ENCODE assay signal across 28 cellular contexts in the genomic region with DNA sequence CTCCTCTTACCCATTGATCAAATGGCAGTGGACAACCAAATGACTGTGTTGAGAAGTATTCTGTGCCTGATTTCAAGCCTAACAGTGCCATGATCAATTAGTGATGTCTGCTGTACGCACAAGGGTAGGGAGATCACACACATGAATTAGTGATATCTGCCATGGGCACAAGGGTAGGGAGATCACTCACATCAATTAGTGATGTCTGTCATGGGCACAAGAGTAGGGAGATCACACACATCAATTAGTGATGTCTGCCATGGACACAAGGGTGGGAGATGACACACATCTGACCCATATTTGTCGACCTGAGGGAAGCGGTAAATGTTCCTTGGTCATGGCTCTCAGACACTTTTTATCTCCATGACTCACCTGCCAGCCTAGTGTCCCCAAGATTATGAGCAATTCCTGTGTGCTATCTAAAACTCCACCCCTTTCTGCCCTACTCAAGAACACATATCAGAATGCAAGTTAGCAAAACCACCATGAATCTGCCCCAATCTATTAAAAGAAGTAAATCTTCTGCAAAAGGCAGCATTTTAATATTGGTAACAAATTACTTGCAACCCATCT.
DNase-seq lines count a peak whose midpoint lies in the region; ATAC-seq, FAIRE-seq and TF ChIP-seq lines count a peak whose summit lies in the region.
"Had no signal": no experiment of that assay in that cellular context is flagged by ENCODE, and none has a peak within 500 bp of the region (broad histone marks: within the 10 kb centered on the region; RNA-seq: fewer than 3 reads in every experiment).

No MANE protein-coding gene starts in this region.

- no peaks in the 10 kb centered on the region for H3K79me2 ChIP-seq in K562 (ENCODE audit: control insufficient read depth, insufficient read depth, low read length)

- H3K36me3 Mint-ChIP-seq in activated CD8-positive, alpha-beta T cell treated with anti-CD3 and anti-CD28 coated beads for 36 hours (ENCODE audit: low read depth) = no peaks in the 10 kb centered on the region
- H3K36me3 Mint-ChIP-seq: CD14-positive monocyte; CD8-positive, alpha-beta memory T cell had no signal

- no TSS peak for BruUV-seq in K562 (replicated peaks; lab: Mats Ljungman, UMichigan)

- 19% methylated on average over 3 of the region's 3 CpGs for WGBS in A549 (ENCODE audit: missing lambda C conversion rate)
- 0% methylated on average over 3 of the region's 3 CpGs for WGBS in K562 (ENCODE audit: insufficient coverage, low coverage, missing lambda C conversion rate)

- FAIRE-seq in A549 (lab: Jason Lieb, UNC) = peak; percentile 79
- FAIRE-seq in K562 (lab: Jason Lieb, UNC) = no peak
- FAIRE-seq: A204.1, D721Med, GM12891, GM18507, H1 had no signal

- no peaks in the 10 kb centered on the region for H3K27me3 ChIP-seq in K562 (ENCODE audit: control insufficient read depth in 2 of 2, insufficient read depth in 2 of 2, low read length in 2 of 2)
- H3K27me3 ChIP-seq: BE2C; BLaER1 treated with 17β-estradiol and CSF1 and Interleukin-3, amounts not matched to agents 10 nM and 100 nM had no signal

- H3K9me3 ChIP-seq in A549 (no peaks in the 10 kb centered on the region), K562 (replicated peaks; ENCODE audit: control insufficient read depth, insufficient read depth, low read depth, low read length) (no peaks in the 10 kb centered on the region)
- H3K9me3 ChIP-seq: BE2C had no signal

- no peak for TF ChIP-seq RAD21 in A549 (conservative IDR thresholded peaks at IDR 0.05 in 1 of 2, IDR thresholded peaks at IDR 0.05 in 1 of 2)
- no peak for TF ChIP-seq RAD21 in K562 (CRISPR knock-in tag; conservative IDR thresholded peaks at IDR 0.05 in 1 of 2, IDR thresholded peaks at IDR 0.05 in 1 of 2)

- H3K9me3 Mint-ChIP-seq in activated CD8-positive, alpha-beta T cell treated with anti-CD3 and anti-CD28 coated beads for 36 hours = peaks cover 4% of the 10 kb centered on the region
- H3K9me3 Mint-ChIP-seq: CD4-positive, alpha-beta T cell had no signal

- no peak overlapping the region for H3K4me2 ChIP-seq in A549
- no peak overlapping the region for H3K4me2 ChIP-seq in K562 (ENCODE audit: insufficient read depth, low read length)
- H3K4me2 ChIP-seq: BLaER1 treated with 17β-estradiol and CSF1 and Interleukin-3, amounts not matched to agents 10 nM and 100 nM had no signal

- no peak overlapping the region for H3K4me3 Mint-ChIP-seq in activated CD8-positive, alpha-beta T cell treated with anti-CD3 and anti-CD28 coated beads for 36 hours
- H3K4me3 Mint-ChIP-seq: CD14-positive monocyte; CD4-positive, alpha-beta T cell; CD8-positive, alpha-beta memory T cell had no signal

- POLR2A ChIA-PET in A549 (lab: Yijun Ruan, JAX) = no interaction called here
- POLR2A ChIA-PET in K562 (lab: Yijun Ruan, JAX) = no interaction called here
- POLR2A ChIA-PET in activated CD8-positive, alpha-beta T cell treated with anti-CD3 and anti-CD28 coated beads for 36 hours (lab: Charles Lee) = interaction anchor here (1.0 kb wide), 1 partner anchor 12 kb away, joined by 3 read pairs; no protein-coding TSS in a partner anchor

- H2AFZ ChIP-seq in K562 (ENCODE audit: low read depth, low read length) = no peak overlapping the region
- H2AFZ ChIP-seq: GM23248 had no signal

- H3K27ac Mint-ChIP-seq in activated CD8-positive, alpha-beta T cell treated with anti-CD3 and anti-CD28 coated beads for 36 hours = no peak overlapping the region
- H3K27ac Mint-ChIP-seq: CD14-positive monocyte; CD4-positive, alpha-beta T cell; CD8-positive, alpha-beta memory T cell had no signal

- H3K4me3 ChIP-seq in A549 (no peak overlapping the region), K562 (no peak overlapping the region)
- H3K4me3 ChIP-seq: BLaER1 treated with 17β-estradiol and CSF1 and Interleukin-3, amounts not matched to agents 10 nM and 100 nM; GM23248 had no signal

- CTCF ChIA-PET in A549 (lab: Yijun Ruan, JAX) (no interaction called here), K562 (lab: Yijun Ruan, JAX; ENCODE audit: low intra/inter-chr PET ratio) (no interaction called here)
- CTCF ChIA-PET in activated CD8-positive, alpha-beta T cell treated with anti-CD3 and anti-CD28 coated beads for 36 hours (lab: Charles Lee) = no interaction called here

- H3K9me1 ChIP-seq in K562 (ENCODE audit: control insufficient read depth, insufficient read depth, low read length) = no peaks in the 10 kb centered on the region

- H3K9ac ChIP-seq in K562 (ENCODE audit: insufficient read depth in 1 of 2, low read depth in 2 of 2, low read length in 2 of 2) = no peak overlapping the region
- H3K9ac ChIP-seq: BLaER1 treated with 17β-estradiol and CSF1 and Interleukin-3, amounts not matched to agents 10 nM and 100 nM; GM23248 had no signal

- no peaks in the 10 kb centered on the region for H4K20me1 ChIP-seq in K562 (replicated peaks; ENCODE audit: control insufficient read depth, insufficient read depth, low read length)
- H4K20me1 ChIP-seq: BLaER1 treated with 17β-estradiol and CSF1 and Interleukin-3, amounts not matched to agents 10 nM and 100 nM had no signal

- no peaks in the 10 kb centered on the region for H3K4me1 Mint-ChIP-seq in activated CD8-positive, alpha-beta T cell treated with anti-CD3 and anti-CD28 coated beads for 36 hours (ENCODE audit: low read depth)
- H3K4me1 Mint-ChIP-seq: CD14-positive monocyte; CD8-positive, alpha-beta memory T cell had no signal

- H3K27ac ChIP-seq in A549 = no peak overlapping the region
- H3K27ac ChIP-seq in K562 (ENCODE audit: extremely low read depth, low read depth, low read length) = no peak overlapping the region
- H3K27ac ChIP-seq: 22Rv1; BLaER1 treated with 17β-estradiol and CSF1 and Interleukin-3, amounts not matched to agents 10 nM and 100 nM; GM23248 had no signal

- intact Hi-C loops in K562 (cut with micrococcal nuclease) = no loop called here
- intact Hi-C loops in activated CD8-positive, alpha-beta T cell treated with anti-CD3 and anti-CD28 coated beads for 36 hours (cut with micrococcal nuclease) = no loop called here

- TF ChIP-seq CTCF in A549 (IDR thresholded peaks at IDR 0.05) = no peak
- TF ChIP-seq CTCF in K562 (IDR thresholded peaks at IDR 0.05 in 2 of 3, conservative IDR thresholded peaks at IDR 0.05 in 1 of 3; ENCODE audit: insufficient read depth in 2 of 3, low read depth in 1 of 3, low read length in 3 of 3) = no peak
- no peak for TF ChIP-seq CTCF in activated CD8-positive, alpha-beta T cell treated with anti-CD3 and anti-CD28 coated beads for 36 hours (IDR thresholded peaks at IDR 0.05)

- H3K36me3 ChIP-seq in K562 (ENCODE audit: control insufficient read depth, insufficient read depth, low read length) = no peaks in the 10 kb centered on the region
- H3K36me3 ChIP-seq: BE2C; BLaER1 treated with 17β-estradiol and CSF1 and Interleukin-3, amounts not matched to agents 10 nM and 100 nM had no signal

- in situ Hi-C loops in K562 (cut with MboI) = no loop called here

- H3K4me1 ChIP-seq in A549 (peaks cover 23% of the 10 kb centered on the region), K562 (replicated peaks in 1 of 2; ENCODE audit: control insufficient read depth in 2 of 2, insufficient read depth in 2 of 2, low read length in 2 of 2) (no peaks in the 10 kb centered on the region)
- H3K4me1 ChIP-seq: BE2C; BLaER1 treated with 17β-estradiol and CSF1 and Interleukin-3, amounts not matched to agents 10 nM and 100 nM had no signal

- DNase-seq in A549 (ENCODE audit: low read depth in 1 of 2, low spot score in 1 of 2) = no peak
- DNase-seq in M059J (ENCODE audit: low read depth) = peak; percentile 38
- peak in 1 of 4 experiments; percentile 5 for DNase-seq in K562 (ENCODE audit: extremely low read depth in 1 of 4, low spot score in 3 of 4)
- peak; percentile 4 for DNase-seq in mesenteric fat pad (ENCODE audit: low spot score)
- no peak for DNase-seq in activated CD8-positive, alpha-beta T cell treated with anti-CD3 and anti-CD28 coated beads for 36 hours
- no peak for DNase-seq in GM19240 (ENCODE audit: insufficient read length, low spot score)
- DNase-seq: ACHN; AML-193; BE2C; CD4-positive, alpha-beta T cell; CD8-positive, alpha-beta memory T cell; DMS 273 treated with DMSO at 0.1 percent for 48 hours; DMS79; EL; GDM1; GM23248; H7; HCEC 1CT had no signal

- H3K27me3 Mint-ChIP-seq in activated CD8-positive, alpha-beta T cell treated with anti-CD3 and anti-CD28 coated beads for 36 hours = peaks cover 2% of the 10 kb centered on the region
- H3K27me3 Mint-ChIP-seq: CD4-positive, alpha-beta T cell had no signal

- ATAC-seq in A549 (no peak), K562 (no peak), HG02840 (IDR thresholded peaks at IDR 0.05; ENCODE audit: low FRiP score, unreplicated experiment) (no peak), GM19395 (IDR thresholded peaks at IDR 0.05; ENCODE audit: unreplicated experiment) (no peak)
- no peak for ATAC-seq in activated CD8-positive, alpha-beta T cell treated with anti-CD3 and anti-CD28 coated beads for 36 hours

- TF ChIP-seq EP300 in A549 (IDR thresholded peaks at IDR 0.05) (no peak), K562 (IDR thresholded peaks at IDR 0.05; ENCODE audit: low read length) (no peak)

- TF ChIP-seq POLR2A in A549 (IDR thresholded peaks at IDR 0.05; ENCODE audit: low read length) (no peak), K562 (conservative IDR thresholded peaks at IDR 0.05) (no peak)

TF ChIP-seq in A549, 52 proteins besides CTCF, POLR2A, EP300 and RAD21 (continues in another document):
- no peak for TF ChIP-seq MAFK (IDR thresholded peaks at IDR 0.05; ENCODE audit: partially characterized antibody)
- no peak for TF ChIP-seq MYC (IDR thresholded peaks at IDR 0.05; ENCODE audit: borderline replicate concordance, low read length)
- no peak for TF ChIP-seq CBX2 (IDR thresholded peaks at IDR 0.05; ENCODE audit: borderline replicate concordance, low read depth)

TF ChIP-seq in K562, 482 proteins besides CTCF, POLR2A, EP300 and RAD21:
- peak; percentile 62; the same call in 1 of the 2 replicates for TF ChIP-seq ZNF23 (CRISPR knock-in tag; IDR thresholded peaks at IDR 0.05)
- peak; percentile 94 for TF ChIP-seq ZBTB17 (CRISPR knock-in tag; IDR thresholded peaks at IDR 0.05)
- peak; percentile 29; the same call in 1 of the 2 replicates for TF ChIP-seq CBFA2T3 (IDR thresholded peaks at IDR 0.05)
- TF ChIP-seq FOSL1 (tag; conservative IDR thresholded peaks at IDR 0.05) = peak; percentile 58
- 0 out of 2 replicates have a peak, but pooled peaks have one; percentile 14 for TF ChIP-seq TCF3 (CRISPR knock-in tag; IDR thresholded peaks at IDR 0.05)
- no peak for TF ChIP-seq GATA2 (CRISPR knock-in tag; IDR thresholded peaks at IDR 0.05)

Comparison
In these comparisons a context has a peak if more than half of its experiments do, and no peak if none do; other contexts are left out.
1. DNase-seq: peak in M059J (single experiment) and mesenteric fat pad (single experiment); none in A549 (0 of 2), activated CD8-positive, alpha-beta T cell treated with anti-CD3 and anti-CD28 coated beads for 36 hours (single experiment) and GM19240 (single experiment).